Comparison of ENCODE assay signal across 19 cellular contexts in genomic region chr3:38500688-38501417, GRCh38.
"Had no signal": no experiment of that assay in that cellular context is flagged by ENCODE, and none has a peak within 500 bp of the region (broad histone marks: within the 10 kb centered on the region; RNA-seq: fewer than 3 reads in every experiment).

No MANE protein-coding gene starts in this region.

- H3K4me3 ChIP-seq: gastrocnemius medialis, lung, right lobe of liver, spleen had no signal

- H3K9me3 Mint-ChIP-seq: activated naive CD4-positive, alpha-beta T cell treated with anti-CD3 and anti-CD28 coated beads for 36 hours; activated naive CD8-positive, alpha-beta T cell treated with anti-CD3 and anti-CD28 coated beads, Interleukin-2, amount 50 U/mL, for 24 hours; activated T-cell treated with anti-CD3 and anti-CD28 coated beads, Interleukin-2, amount 50 U/mL, for 4 hours; mesothelial cell of epicardium; stimulated activated naive B cell treated with anti-CD40 and anti-IgM and Interleukin-4, amounts not matched to agents 10 μg/mL and 1 μg/mL and 100 μg/mL, for 72 hours had no signal

- H3K27ac Mint-ChIP-seq: activated naive CD4-positive, alpha-beta T cell treated with anti-CD3 and anti-CD28 coated beads for 36 hours; activated naive CD8-positive, alpha-beta T cell treated with anti-CD3 and anti-CD28 coated beads, Interleukin-2, amount 50 U/mL, for 24 hours; mesothelial cell of epicardium; progenitor cell of endocrine pancreas; stimulated activated naive B cell treated with anti-CD40 and anti-IgM and Interleukin-4, amounts not matched to agents 10 μg/mL and 1 μg/mL and 100 μg/mL, for 72 hours; T-helper 17 cell had no signal

- H3K27me3 Mint-ChIP-seq: progenitor cell of endocrine pancreas; stimulated activated naive B cell treated with anti-CD40 and anti-IgM and Interleukin-4, amounts not matched to agents 10 μg/mL and 1 μg/mL and 100 μg/mL, for 72 hours; T-helper 17 cell had no signal

- H3K27me3 ChIP-seq: brain microvascular endothelial cell, gastrocnemius medialis, right lobe of liver, spleen had no signal

- H3K4me3 Mint-ChIP-seq: activated naive CD4-positive, alpha-beta T cell treated with anti-CD3 and anti-CD28 coated beads for 36 hours; activated naive CD8-positive, alpha-beta T cell treated with anti-CD3 and anti-CD28 coated beads, Interleukin-2, amount 50 U/mL, for 24 hours; activated T-cell treated with anti-CD3 and anti-CD28 coated beads, Interleukin-2, amount 50 U/mL, for 4 hours; mesothelial cell of epicardium; stimulated activated naive B cell treated with anti-CD40 and anti-IgM and Interleukin-4, amounts not matched to agents 10 μg/mL and 1 μg/mL and 100 μg/mL, for 72 hours; T-helper 17 cell had no signal

- DNase-seq: activated CD4-positive, alpha-beta T cell treated with anti-CD3 and anti-CD28 coated beads, Interleukin-2, amount 50 U/mL, for 1 hour; activated CD4-positive, CD25-positive, alpha-beta regulatory T cell treated with anti-CD3 and anti-CD28 coated beads, Interleukin-2, amount 50 U/mL, for 72 hours; activated CD8-positive, alpha-beta memory T cell treated with anti-CD3 and anti-CD28 coated beads, Interleukin-2, amount 50 U/mL, for 4 hours; activated naive CD4-positive, alpha-beta T cell treated with anti-CD3 and anti-CD28 coated beads for 36 hours; activated naive CD8-positive, alpha-beta T cell treated with anti-CD3 and anti-CD28 coated beads, Interleukin-2, amount 50 U/mL, for 24 hours; activated T-cell treated with anti-CD3 and anti-CD28 coated beads, Interleukin-2, amount 50 U/mL, for 4 hours; aorta; brain microvascular endothelial cell; cortex of kidney; effector CD4-positive, alpha-beta T cell; gastrocnemius medialis; right lobe of liver; spleen; stimulated activated naive B cell treated with anti-CD40 and anti-IgM and Interleukin-4, amounts not matched to agents 10 μg/mL and 1 μg/mL and 100 μg/mL, for 72 hours; T-helper 17 cell had no signal

- H3K9me3 ChIP-seq: gastrocnemius medialis, right lobe of liver, spleen had no signal

- H3K27ac ChIP-seq: brain microvascular endothelial cell, right lobe of liver, spleen, VCaP had no signal
